Comparison of ENCODE assay signal across 16 cellular contexts in the genomic region with DNA sequence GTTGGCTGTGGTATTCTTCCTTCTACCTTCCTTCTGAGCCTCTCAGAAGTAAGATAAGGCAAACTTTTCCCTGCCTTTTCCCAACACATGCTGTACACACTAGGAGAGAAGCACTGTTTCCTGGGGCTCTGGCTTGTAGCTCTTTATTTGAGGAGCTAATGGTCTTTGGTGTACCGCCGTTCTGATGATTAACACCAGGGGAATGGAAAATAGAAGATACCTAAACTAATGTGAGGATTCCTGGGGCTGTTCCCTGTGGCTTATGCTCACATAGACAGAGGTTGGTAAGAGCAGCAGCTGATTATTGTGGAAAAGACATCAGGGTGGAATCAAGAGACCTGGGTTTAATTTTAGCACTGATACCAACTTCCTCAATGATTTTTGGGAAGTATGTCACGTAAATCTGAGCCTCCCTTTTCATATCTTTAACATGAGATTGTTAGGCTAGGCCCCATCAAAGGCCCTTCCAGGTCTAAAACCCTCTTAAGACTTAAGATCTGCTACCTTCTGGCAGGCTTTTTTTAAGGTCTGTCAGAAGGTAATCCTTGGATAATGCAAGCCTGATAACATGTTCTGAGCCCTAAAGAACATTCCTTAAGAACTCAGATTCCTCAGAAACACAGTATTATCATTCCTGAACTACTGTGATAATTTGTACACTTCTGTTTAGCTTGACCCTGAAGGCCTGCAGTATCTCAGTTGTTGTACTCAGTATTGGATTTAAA.
"Had no signal": no experiment of that assay in that cellular context is flagged by ENCODE, and none has a peak within 500 bp of the region (broad histone marks: within the 10 kb centered on the region; RNA-seq: fewer than 3 reads in every experiment).

No MANE protein-coding gene starts in this region.

- H3K9me3 ChIP-seq: esophagus squamous epithelium had no signal

- H3K27me3 Mint-ChIP-seq: activated B cell treated with CpG ODN at 0.5 μM for 24 hours; activated CD8-positive, alpha-beta T cell treated with anti-CD3 and anti-CD28 coated beads for 36 hours; central memory CD8-positive, alpha-beta T cell had no signal

- H3K36me3 Mint-ChIP-seq: activated naive CD4-positive, alpha-beta T cell treated with anti-CD3 and anti-CD28 coated beads, Interleukin-2, amount 50 U/mL, for 72 hours had no signal

- H3K9me3 Mint-ChIP-seq: activated B cell treated with CpG ODN at 0.5 μM for 24 hours; activated CD8-positive, alpha-beta T cell treated with anti-CD3 and anti-CD28 coated beads for 36 hours; activated naive CD4-positive, alpha-beta T cell treated with anti-CD3 and anti-CD28 coated beads, Interleukin-2, amount 50 U/mL, for 72 hours; central memory CD8-positive, alpha-beta T cell; T-helper 2 cell treated with Interferon-gamma antibody and Interleukin-4, amounts not matched to agents 5 μg/mL and 100 μg/mL, for 36 hours had no signal

- H3K4me1 Mint-ChIP-seq: central memory CD8-positive, alpha-beta T cell had no signal

- H3K27me3 ChIP-seq: brain microvascular endothelial cell, esophagus squamous epithelium had no signal

- FAIRE-seq: endothelial cell of umbilical vein had no signal

- H3K27ac ChIP-seq: brain microvascular endothelial cell, coronary artery, esophagus squamous epithelium had no signal

- H3K4me1 ChIP-seq: esophagus squamous epithelium had no signal

- H3K4me3 Mint-ChIP-seq: activated B cell treated with CpG ODN at 0.5 μM for 24 hours; activated CD8-positive, alpha-beta T cell treated with anti-CD3 and anti-CD28 coated beads for 36 hours; central memory CD8-positive, alpha-beta T cell; T-helper 2 cell treated with Interferon-gamma antibody and Interleukin-4, amounts not matched to agents 5 μg/mL and 100 μg/mL, for 36 hours had no signal

- DNase-seq: activated B cell treated with CpG ODN at 0.5 μM for 24 hours; activated CD4-positive, alpha-beta T cell treated with anti-CD3 and anti-CD28 coated beads for 48 hours; activated CD8-positive, alpha-beta T cell treated with anti-CD3 and anti-CD28 coated beads for 36 hours; activated effector memory CD4-positive, alpha-beta T cell treated with anti-CD3 and anti-CD28 coated beads, Interleukin-2, amount 50 U/mL, for 16 hours; activated T-cell treated with anti-CD3 and anti-CD28 coated beads, Interleukin-2, amount 50 U/mL, for 48 hours; amniotic stem cell; brain microvascular endothelial cell; esophagus squamous epithelium; foreskin fibroblast; kidney glomerular epithelial cell; stimulated activated CD4-positive, alpha-beta T cell treated with anti-CD3 and anti-CD28 coated beads, Interleukin-1b, Interleukin-23, amount 100 ng/mL, for 48 hours had no signal

- H3K27ac Mint-ChIP-seq: activated B cell treated with CpG ODN at 0.5 μM for 24 hours; activated CD8-positive, alpha-beta T cell treated with anti-CD3 and anti-CD28 coated beads for 36 hours; activated naive CD4-positive, alpha-beta T cell treated with anti-CD3 and anti-CD28 coated beads, Interleukin-2, amount 50 U/mL, for 72 hours; T-helper 2 cell treated with Interferon-gamma antibody and Interleukin-4, amounts not matched to agents 5 μg/mL and 100 μg/mL, for 36 hours had no signal

- H3K36me3 ChIP-seq: brain microvascular endothelial cell had no signal

- H3K4me3 ChIP-seq: coronary artery, esophagus squamous epithelium had no signal
